3 cellular contexts compared by ENCODE assay signal in the genomic region with DNA sequence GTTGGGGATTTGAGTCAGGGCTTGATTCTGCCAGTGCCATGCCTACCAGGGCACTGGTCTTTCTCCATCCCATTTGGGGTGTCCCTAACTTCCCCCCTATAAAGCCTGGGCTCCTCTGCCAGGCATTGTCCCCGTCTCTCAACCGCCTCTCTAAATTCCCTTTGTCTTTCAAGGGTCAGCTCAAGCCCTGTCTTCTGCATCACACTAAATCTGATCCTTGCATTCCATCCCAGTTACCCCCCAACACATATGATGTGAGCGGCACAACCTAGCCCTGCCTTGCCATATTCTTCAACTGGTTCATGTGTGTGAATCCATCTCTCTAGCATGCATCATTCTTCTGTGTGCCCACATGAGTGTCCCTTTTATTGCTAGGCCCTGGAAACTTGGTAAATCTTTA.
"Had no signal": no experiment of that assay in that cellular context is flagged by ENCODE, and none has a peak within 500 bp of the region (broad histone marks: within the 10 kb centered on the region; RNA-seq: fewer than 3 reads in every experiment).

No MANE protein-coding gene starts in this region.

- H3K4me3 ChIP-seq: GM12878 had no signal

- DNase-seq: GDM1, GF-D8 had no signal
